Comparison of ENCODE assay signal across 1 cellular context in the genomic region with DNA sequence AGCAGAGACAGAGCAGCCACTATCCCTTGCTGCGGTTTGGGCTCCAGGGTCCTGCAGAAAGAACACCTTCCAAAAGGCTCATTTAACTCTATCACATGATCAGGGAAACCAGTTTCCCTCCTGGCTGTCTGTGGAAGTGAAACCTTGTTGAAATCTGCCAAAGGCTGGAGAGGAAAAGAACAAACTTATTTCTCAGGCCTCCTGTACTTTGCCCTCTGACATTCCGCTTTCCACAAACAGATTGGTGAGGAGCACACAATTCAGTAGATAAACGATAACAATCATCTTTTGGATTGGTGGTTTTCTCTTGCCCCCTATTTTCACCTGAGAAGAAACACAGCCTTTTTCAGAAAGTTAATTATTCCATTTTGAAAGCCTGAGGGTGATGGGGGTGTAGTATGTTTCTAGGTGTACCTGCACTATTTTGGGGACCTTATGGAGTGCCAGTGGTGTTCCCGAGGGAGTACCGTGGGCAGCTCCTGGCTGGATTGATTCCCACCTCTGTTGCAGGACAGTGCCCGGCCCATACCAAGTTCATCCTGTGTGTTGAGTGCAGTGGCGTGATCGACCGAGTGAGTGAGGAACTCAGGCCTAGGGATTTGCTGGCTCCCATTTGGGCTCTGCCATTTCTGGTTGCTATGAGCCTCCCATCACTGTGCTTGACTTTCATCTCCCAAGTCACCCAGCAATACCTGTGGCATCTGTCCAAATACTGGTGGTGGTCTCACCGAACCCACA.
TF ChIP-seq lines count a peak whose summit lies in the region.

No MANE protein-coding gene starts in this region.

TF ChIP-seq in HepG2, 621 proteins besides CTCF, POLR2A, EP300 and RAD21 (continued from another document and continues in another):
- TF ChIP-seq IRF2 (CRISPR knock-in tag; IDR thresholded peaks at IDR 0.05), result 0 out of 2 replicates have a peak, but pooled peaks have one; percentile 30
- TF ChIP-seq, protein P1, sequence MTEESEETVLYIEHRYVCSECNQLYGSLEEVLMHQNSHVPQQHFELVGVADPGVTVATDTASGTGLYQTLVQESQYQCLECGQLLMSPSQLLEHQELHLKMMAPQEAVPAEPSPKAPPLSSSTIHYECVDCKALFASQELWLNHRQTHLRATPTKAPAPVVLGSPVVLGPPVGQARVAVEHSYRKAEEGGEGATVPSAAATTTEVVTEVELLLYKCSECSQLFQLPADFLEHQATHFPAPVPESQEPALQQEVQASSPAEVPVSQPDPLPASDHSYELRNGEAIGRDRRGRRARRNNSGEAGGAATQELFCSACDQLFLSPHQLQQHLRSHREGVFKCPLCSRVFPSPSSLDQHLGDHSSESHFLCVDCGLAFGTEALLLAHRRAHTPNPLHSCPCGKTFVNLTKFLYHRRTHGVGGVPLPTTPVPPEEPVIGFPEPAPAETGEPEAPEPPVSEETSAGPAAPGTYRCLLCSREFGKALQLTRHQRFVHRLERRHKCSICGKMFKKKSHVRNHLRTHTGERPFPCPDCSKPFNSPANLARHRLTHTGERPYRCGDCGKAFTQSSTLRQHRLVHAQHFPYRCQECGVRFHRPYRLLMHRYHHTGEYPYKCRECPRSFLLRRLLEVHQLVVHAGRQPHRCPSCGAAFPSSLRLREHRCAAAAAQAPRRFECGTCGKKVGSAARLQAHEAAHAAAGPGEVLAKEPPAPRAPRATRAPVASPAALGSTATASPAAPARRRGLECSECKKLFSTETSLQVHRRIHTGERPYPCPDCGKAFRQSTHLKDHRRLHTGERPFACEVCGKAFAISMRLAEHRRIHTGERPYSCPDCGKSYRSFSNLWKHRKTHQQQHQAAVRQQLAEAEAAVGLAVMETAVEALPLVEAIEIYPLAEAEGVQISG (CRISPR knock-in tag; IDR thresholded peaks at IDR 0.05), result 0 out of 2 replicates have a peak, but pooled peaks have one; percentile 26
- no peak for TF ChIP-seq NR2F6 (IDR thresholded peaks at IDR 0.05)
- 0 out of 2 replicates have a peak, but pooled peaks have one; percentile 22 for TF ChIP-seq NR2F6 (CRISPR knock-in tag; IDR thresholded peaks at IDR 0.05)
- TF ChIP-seq, protein P2, sequence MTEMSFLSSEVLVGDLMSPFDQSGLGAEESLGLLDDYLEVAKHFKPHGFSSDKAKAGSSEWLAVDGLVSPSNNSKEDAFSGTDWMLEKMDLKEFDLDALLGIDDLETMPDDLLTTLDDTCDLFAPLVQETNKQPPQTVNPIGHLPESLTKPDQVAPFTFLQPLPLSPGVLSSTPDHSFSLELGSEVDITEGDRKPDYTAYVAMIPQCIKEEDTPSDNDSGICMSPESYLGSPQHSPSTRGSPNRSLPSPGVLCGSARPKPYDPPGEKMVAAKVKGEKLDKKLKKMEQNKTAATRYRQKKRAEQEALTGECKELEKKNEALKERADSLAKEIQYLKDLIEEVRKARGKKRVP (CRISPR knock-in tag; IDR thresholded peaks at IDR 0.05), result peak in 1 of 2 experiments; percentile 43; a peak in 1 of 4 replicates
- TF ChIP-seq XBP1 (CRISPR knock-in tag; IDR thresholded peaks at IDR 0.05), result no peak
- TF ChIP-seq POLR2G (IDR thresholded peaks at IDR 0.05; ENCODE audit: low read depth, low read length), result no peak
- TF ChIP-seq, protein P3, sequence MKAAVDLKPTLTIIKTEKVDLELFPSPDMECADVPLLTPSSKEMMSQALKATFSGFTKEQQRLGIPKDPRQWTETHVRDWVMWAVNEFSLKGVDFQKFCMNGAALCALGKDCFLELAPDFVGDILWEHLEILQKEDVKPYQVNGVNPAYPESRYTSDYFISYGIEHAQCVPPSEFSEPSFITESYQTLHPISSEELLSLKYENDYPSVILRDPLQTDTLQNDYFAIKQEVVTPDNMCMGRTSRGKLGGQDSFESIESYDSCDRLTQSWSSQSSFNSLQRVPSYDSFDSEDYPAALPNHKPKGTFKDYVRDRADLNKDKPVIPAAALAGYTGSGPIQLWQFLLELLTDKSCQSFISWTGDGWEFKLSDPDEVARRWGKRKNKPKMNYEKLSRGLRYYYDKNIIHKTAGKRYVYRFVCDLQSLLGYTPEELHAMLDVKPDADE (CRISPR knock-in tag; IDR thresholded peaks at IDR 0.05), result no peak
- no peak for TF ChIP-seq NFE2L2 (IDR thresholded peaks at IDR 0.05; ENCODE audit: low read length)
- no peak for TF ChIP-seq SOX13 (IDR thresholded peaks at IDR 0.05)
- TF ChIP-seq SOX13 (CRISPR knock-in tag; conservative IDR thresholded peaks at IDR 0.05 in 1 of 2, IDR thresholded peaks at IDR 0.05 in 1 of 2), result peak in 1 of 2 experiments; percentile 53; a peak in 1 of 4 replicates
- no peak for TF ChIP-seq ZNF383 (CRISPR knock-in tag; IDR thresholded peaks at IDR 0.05; ENCODE audit: borderline replicate concordance)
- TF ChIP-seq GATAD2A (CRISPR knock-in tag; IDR thresholded peaks at IDR 0.05), result peak; percentile 52
- TF ChIP-seq, protein P4, sequence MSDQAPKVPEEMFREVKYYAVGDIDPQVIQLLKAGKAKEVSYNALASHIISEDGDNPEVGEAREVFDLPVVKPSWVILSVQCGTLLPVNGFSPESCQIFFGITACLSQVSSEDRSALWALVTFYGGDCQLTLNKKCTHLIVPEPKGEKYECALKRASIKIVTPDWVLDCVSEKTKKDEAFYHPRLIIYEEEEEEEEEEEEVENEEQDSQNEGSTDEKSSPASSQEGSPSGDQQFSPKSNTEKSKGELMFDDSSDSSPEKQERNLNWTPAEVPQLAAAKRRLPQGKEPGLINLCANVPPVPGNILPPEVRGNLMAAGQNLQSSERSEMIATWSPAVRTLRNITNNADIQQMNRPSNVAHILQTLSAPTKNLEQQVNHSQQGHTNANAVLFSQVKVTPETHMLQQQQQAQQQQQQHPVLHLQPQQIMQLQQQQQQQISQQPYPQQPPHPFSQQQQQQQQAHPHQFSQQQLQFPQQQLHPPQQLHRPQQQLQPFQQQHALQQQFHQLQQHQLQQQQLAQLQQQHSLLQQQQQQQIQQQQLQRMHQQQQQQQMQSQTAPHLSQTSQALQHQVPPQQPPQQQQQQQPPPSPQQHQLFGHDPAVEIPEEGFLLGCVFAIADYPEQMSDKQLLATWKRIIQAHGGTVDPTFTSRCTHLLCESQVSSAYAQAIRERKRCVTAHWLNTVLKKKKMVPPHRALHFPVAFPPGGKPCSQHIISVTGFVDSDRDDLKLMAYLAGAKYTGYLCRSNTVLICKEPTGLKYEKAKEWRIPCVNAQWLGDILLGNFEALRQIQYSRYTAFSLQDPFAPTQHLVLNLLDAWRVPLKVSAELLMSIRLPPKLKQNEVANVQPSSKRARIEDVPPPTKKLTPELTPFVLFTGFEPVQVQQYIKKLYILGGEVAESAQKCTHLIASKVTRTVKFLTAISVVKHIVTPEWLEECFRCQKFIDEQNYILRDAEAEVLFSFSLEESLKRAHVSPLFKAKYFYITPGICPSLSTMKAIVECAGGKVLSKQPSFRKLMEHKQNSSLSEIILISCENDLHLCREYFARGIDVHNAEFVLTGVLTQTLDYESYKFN (CRISPR knock-in tag; conservative IDR thresholded peaks at IDR 0.05), result peak; percentile 76
- TF ChIP-seq ZNF354B (CRISPR knock-in tag; IDR thresholded peaks at IDR 0.05), result no peak
- peak; percentile 29; the same call in 1 of the 2 replicates for TF ChIP-seq NFYB (CRISPR knock-in tag; IDR thresholded peaks at IDR 0.05)
- TF ChIP-seq, protein P5, sequence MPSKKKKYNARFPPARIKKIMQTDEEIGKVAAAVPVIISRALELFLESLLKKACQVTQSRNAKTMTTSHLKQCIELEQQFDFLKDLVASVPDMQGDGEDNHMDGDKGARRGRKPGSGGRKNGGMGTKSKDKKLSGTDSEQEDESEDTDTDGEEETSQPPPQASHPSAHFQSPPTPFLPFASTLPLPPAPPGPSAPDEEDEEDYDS (CRISPR knock-in tag; IDR thresholded peaks at IDR 0.05), result no peak
- TF ChIP-seq GATA4 (IDR thresholded peaks at IDR 0.05; ENCODE audit: borderline replicate concordance, low read depth), result peak; percentile 32; the same call in 1 of the 2 replicates
- TF ChIP-seq CBX2 (IDR thresholded peaks at IDR 0.05; ENCODE audit: low read depth, low read length), result no peak
- TF ChIP-seq CBX2 (CRISPR knock-in tag; IDR thresholded peaks at IDR 0.05; ENCODE audit: low read depth), result no peak
- no peak for TF ChIP-seq MAFG (CRISPR knock-in tag; IDR thresholded peaks at IDR 0.05)
- TF ChIP-seq ZNF776 (CRISPR knock-in tag; IDR thresholded peaks at IDR 0.05), result no peak
- TF ChIP-seq CHD4 (IDR thresholded peaks at IDR 0.05; ENCODE audit: borderline replicate concordance, low read length), result no peak
- TF ChIP-seq PRMT3 (CRISPR knock-in tag; IDR thresholded peaks at IDR 0.05; ENCODE audit: borderline replicate concordance, low read depth), result no peak
- no peak for TF ChIP-seq ZBTB3 (CRISPR knock-in tag; IDR thresholded peaks at IDR 0.05; ENCODE audit: borderline replicate concordance, low read depth)
- no peak for TF ChIP-seq YEATS2 (CRISPR knock-in tag; IDR thresholded peaks at IDR 0.05; ENCODE audit: borderline replicate concordance)
- no peak for TF ChIP-seq SSRP1 (CRISPR knock-in tag; IDR thresholded peaks at IDR 0.05)
- TF ChIP-seq ELF3 (CRISPR knock-in tag; IDR thresholded peaks at IDR 0.05), result peak; percentile 47; the same call in 1 of the 2 replicates
- no peak for TF ChIP-seq ZBTB7B (CRISPR knock-in tag; IDR thresholded peaks at IDR 0.05)
- TF ChIP-seq TEAD3 (CRISPR knock-in tag; optimal IDR thresholded peaks at IDR 0.05; ENCODE audit: borderline replicate concordance), result peak; percentile 34
- no peak for TF ChIP-seq HES4 (CRISPR knock-in tag; IDR thresholded peaks at IDR 0.05; ENCODE audit: borderline replicate concordance)
- TF ChIP-seq NCOR1 (IDR thresholded peaks at IDR 0.05; ENCODE audit: borderline replicate concordance, low read length), result peak; percentile 33; the same call in 1 of the 2 replicates
- TF ChIP-seq, protein P6, sequence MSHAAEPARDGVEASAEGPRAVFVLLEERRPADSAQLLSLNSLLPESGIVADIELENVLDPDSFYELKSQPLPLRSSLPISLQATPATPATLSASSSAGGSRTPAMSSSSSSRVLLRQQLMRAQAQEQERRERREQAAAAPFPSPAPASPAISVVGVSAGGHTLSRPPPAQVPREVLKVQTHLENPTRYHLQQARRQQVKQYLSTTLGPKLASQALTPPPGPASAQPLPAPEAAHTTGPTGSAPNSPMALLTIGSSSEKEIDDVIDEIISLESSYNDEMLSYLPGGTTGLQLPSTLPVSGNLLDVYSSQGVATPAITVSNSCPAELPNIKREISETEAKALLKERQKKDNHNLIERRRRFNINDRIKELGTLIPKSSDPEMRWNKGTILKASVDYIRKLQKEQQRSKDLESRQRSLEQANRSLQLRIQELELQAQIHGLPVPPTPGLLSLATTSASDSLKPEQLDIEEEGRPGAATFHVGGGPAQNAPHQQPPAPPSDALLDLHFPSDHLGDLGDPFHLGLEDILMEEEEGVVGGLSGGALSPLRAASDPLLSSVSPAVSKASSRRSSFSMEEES (CRISPR knock-in tag; IDR thresholded peaks at IDR 0.05), result 0 out of 2 replicates have a peak, but pooled peaks have one; percentile 33
- peak; percentile 89 for TF ChIP-seq PHF21A (CRISPR knock-in tag; IDR thresholded peaks at IDR 0.05)
- TF ChIP-seq GABPB1 (CRISPR knock-in tag; IDR thresholded peaks at IDR 0.05), result no peak
- peak; percentile 19 for TF ChIP-seq ASH2L (IDR thresholded peaks at IDR 0.05; ENCODE audit: insufficient read length, low read depth, low read length)
- TF ChIP-seq SOX5 (CRISPR knock-in tag; IDR thresholded peaks at IDR 0.05; ENCODE audit: borderline replicate concordance), result peak; percentile 45; the same call in 1 of the 2 replicates
- TF ChIP-seq, protein P7, sequence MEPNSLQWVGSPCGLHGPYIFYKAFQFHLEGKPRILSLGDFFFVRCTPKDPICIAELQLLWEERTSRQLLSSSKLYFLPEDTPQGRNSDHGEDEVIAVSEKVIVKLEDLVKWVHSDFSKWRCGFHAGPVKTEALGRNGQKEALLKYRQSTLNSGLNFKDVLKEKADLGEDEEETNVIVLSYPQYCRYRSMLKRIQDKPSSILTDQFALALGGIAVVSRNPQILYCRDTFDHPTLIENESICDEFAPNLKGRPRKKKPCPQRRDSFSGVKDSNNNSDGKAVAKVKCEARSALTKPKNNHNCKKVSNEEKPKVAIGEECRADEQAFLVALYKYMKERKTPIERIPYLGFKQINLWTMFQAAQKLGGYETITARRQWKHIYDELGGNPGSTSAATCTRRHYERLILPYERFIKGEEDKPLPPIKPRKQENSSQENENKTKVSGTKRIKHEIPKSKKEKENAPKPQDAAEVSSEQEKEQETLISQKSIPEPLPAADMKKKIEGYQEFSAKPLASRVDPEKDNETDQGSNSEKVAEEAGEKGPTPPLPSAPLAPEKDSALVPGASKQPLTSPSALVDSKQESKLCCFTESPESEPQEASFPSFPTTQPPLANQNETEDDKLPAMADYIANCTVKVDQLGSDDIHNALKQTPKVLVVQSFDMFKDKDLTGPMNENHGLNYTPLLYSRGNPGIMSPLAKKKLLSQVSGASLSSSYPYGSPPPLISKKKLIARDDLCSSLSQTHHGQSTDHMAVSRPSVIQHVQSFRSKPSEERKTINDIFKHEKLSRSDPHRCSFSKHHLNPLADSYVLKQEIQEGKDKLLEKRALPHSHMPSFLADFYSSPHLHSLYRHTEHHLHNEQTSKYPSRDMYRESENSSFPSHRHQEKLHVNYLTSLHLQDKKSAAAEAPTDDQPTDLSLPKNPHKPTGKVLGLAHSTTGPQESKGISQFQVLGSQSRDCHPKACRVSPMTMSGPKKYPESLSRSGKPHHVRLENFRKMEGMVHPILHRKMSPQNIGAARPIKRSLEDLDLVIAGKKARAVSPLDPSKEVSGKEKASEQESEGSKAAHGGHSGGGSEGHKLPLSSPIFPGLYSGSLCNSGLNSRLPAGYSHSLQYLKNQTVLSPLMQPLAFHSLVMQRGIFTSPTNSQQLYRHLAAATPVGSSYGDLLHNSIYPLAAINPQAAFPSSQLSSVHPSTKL (CRISPR knock-in tag; IDR thresholded peaks at IDR 0.05), result peak; percentile 67
- TF ChIP-seq, protein P8, sequence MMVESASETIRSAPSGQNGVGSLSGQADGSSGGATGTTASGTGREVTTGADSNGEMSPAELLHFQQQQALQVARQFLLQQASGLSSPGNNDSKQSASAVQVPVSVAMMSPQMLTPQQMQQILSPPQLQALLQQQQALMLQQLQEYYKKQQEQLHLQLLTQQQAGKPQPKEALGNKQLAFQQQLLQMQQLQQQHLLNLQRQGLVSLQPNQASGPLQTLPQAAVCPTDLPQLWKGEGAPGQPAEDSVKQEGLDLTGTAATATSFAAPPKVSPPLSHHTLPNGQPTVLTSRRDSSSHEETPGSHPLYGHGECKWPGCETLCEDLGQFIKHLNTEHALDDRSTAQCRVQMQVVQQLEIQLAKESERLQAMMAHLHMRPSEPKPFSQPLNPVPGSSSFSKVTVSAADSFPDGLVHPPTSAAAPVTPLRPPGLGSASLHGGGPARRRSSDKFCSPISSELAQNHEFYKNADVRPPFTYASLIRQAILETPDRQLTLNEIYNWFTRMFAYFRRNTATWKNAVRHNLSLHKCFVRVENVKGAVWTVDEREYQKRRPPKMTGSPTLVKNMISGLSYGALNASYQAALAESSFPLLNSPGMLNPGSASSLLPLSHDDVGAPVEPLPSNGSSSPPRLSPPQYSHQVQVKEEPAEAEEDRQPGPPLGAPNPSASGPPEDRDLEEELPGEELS (CRISPR knock-in tag; IDR thresholded peaks at IDR 0.05), result peak; percentile 27; the same call in 1 of the 2 replicates
- 0 out of 2 replicates have a peak, but pooled peaks have one; percentile 41 for TF ChIP-seq PHF20 (CRISPR knock-in tag; IDR thresholded peaks at IDR 0.05)
- TF ChIP-seq HHEX (CRISPR knock-in tag; IDR thresholded peaks at IDR 0.05), result no peak
- TF ChIP-seq CREB1 (IDR thresholded peaks at IDR 0.05), result no peak
- TF ChIP-seq CREB1 (CRISPR knock-in tag; IDR thresholded peaks at IDR 0.05), result no peak
- no peak for TF ChIP-seq IKZF4 (CRISPR knock-in tag; IDR thresholded peaks at IDR 0.05; ENCODE audit: borderline replicate concordance, low read depth, not compliant biosample characterization)
- TF ChIP-seq FOXA1 (IDR thresholded peaks at IDR 0.05), result no peak
- TF ChIP-seq FOXA1 (CRISPR knock-in tag; IDR thresholded peaks at IDR 0.05), result no peak
- peak; percentile 30; the same call in 1 of the 2 replicates for TF ChIP-seq FOXA3 (CRISPR knock-in tag; IDR thresholded peaks at IDR 0.05)
- no peak for TF ChIP-seq MAFF (IDR thresholded peaks at IDR 0.05; ENCODE audit: low read depth, low read length)
